Comparison of ENCODE assay signal across 15 cellular contexts in the genomic region with DNA sequence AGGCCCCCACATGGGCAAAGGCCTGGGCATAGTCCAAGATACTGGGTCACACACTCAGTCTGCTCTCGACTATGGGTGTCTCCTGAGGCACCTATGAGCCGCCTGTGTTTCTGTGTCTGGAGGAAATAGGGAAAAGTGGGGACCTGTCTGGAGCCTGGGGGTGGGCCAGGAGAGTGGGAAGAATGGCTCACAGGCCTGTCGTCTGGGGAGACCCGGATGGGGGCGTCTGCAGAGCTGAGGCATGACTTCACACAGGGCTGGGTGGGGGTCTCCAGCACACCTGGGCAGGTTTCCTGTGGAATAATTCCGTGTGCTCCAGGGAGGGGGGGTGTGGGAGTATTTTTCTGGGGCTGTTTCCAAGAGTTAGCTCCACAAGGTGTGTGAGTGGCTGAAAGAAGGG. TPM values are rescaled to one million over a fixed set of nuclear protein-coding genes. Genes with fewer than 3 reads are reported as not detected.
"Had no signal": no experiment of that assay in that cellular context is flagged by ENCODE, and none has a peak within 500 bp of the region (broad histone marks: within the 10 kb centered on the region; RNA-seq: fewer than 3 reads in every experiment).

No MANE protein-coding gene starts in this region.

- DNase-seq: activated B cell treated with CpG ODN at 0.5 μM for 24 hours had no signal

- H3K36me3 Mint-ChIP-seq: activated CD4-positive, alpha-beta memory T cell treated with anti-CD3 and anti-CD28 coated beads for 36 hours; activated CD8-positive, alpha-beta memory T cell treated with anti-CD3 and anti-CD28 coated beads, Interleukin-2, amount 10 ng/mL, durations not matched to agents 7 days and 5 days; activated naive CD8-positive, alpha-beta T cell treated with anti-CD3 and anti-CD28 coated beads, Interleukin-2, amount 10 ng/mL, durations not matched to agents 7 days and 5 days; naive thymus-derived CD4-positive, alpha-beta T cell; stimulated activated memory B cell treated with anti-CD40 and anti-IgM and Interleukin-4, amounts not matched to agents 10 μg/mL and 1 μg/mL and 100 μg/mL, for 72 hours; T-cell had no signal

- H3K27ac ChIP-seq: coronary artery, heart left ventricle, left ventricle myocardium inferior, thyroid gland, uterus had no signal

- H3K27me3 ChIP-seq: thyroid gland had no signal

- H3K9me3 ChIP-seq: gastroesophageal sphincter, heart left ventricle, left ventricle myocardium inferior, sigmoid colon, thyroid gland, uterus had no signal

- H3K4me3 Mint-ChIP-seq: activated CD4-positive, alpha-beta memory T cell treated with anti-CD3 and anti-CD28 coated beads for 36 hours; activated CD8-positive, alpha-beta memory T cell treated with anti-CD3 and anti-CD28 coated beads, Interleukin-2, amount 10 ng/mL, durations not matched to agents 7 days and 5 days; activated naive CD8-positive, alpha-beta T cell treated with anti-CD3 and anti-CD28 coated beads, Interleukin-2, amount 10 ng/mL, durations not matched to agents 7 days and 5 days; activated T-helper 17 cell treated with anti-CD3 and anti-CD28 coated beads, Interleukin-2, amount 50 U/mL, for 72 hours; stimulated activated memory B cell treated with anti-CD40 and anti-IgM and Interleukin-4, amounts not matched to agents 10 μg/mL and 1 μg/mL and 100 μg/mL, for 72 hours had no signal

- H3K9me3 Mint-ChIP-seq: activated B cell treated with CpG ODN at 0.5 μM for 24 hours; activated CD4-positive, alpha-beta memory T cell treated with anti-CD3 and anti-CD28 coated beads for 36 hours; activated naive CD8-positive, alpha-beta T cell treated with anti-CD3 and anti-CD28 coated beads, Interleukin-2, amount 10 ng/mL, durations not matched to agents 7 days and 5 days; activated T-helper 17 cell treated with anti-CD3 and anti-CD28 coated beads, Interleukin-2, amount 50 U/mL, for 72 hours; naive thymus-derived CD4-positive, alpha-beta T cell; stimulated activated memory B cell treated with anti-CD40 and anti-IgM and Interleukin-4, amounts not matched to agents 10 μg/mL and 1 μg/mL and 100 μg/mL, for 72 hours; T-cell had no signal

- H3K27ac Mint-ChIP-seq: activated B cell treated with CpG ODN at 0.5 μM for 24 hours; activated CD4-positive, alpha-beta memory T cell treated with anti-CD3 and anti-CD28 coated beads for 36 hours; activated CD8-positive, alpha-beta memory T cell treated with anti-CD3 and anti-CD28 coated beads, Interleukin-2, amount 10 ng/mL, durations not matched to agents 7 days and 5 days; activated naive CD8-positive, alpha-beta T cell treated with anti-CD3 and anti-CD28 coated beads, Interleukin-2, amount 10 ng/mL, durations not matched to agents 7 days and 5 days; activated T-helper 17 cell treated with anti-CD3 and anti-CD28 coated beads, Interleukin-2, amount 50 U/mL, for 72 hours; naive thymus-derived CD4-positive, alpha-beta T cell; stimulated activated memory B cell treated with anti-CD40 and anti-IgM and Interleukin-4, amounts not matched to agents 10 μg/mL and 1 μg/mL and 100 μg/mL, for 72 hours; T-cell had no signal

- H3K36me3 ChIP-seq: gastroesophageal sphincter, heart left ventricle, left ventricle myocardium inferior, sigmoid colon, thyroid gland, uterus had no signal

- H3K4me3 ChIP-seq: gastroesophageal sphincter, heart left ventricle, left ventricle myocardium inferior, sigmoid colon, thyroid gland, uterus had no signal

RNA-seq across cellular contexts. Expression of a gene that starts 2.5 kb away (rescaled TPM):
- polyA plus RNA-seq: naive thymus-derived CD4-positive, alpha-beta T cell had no signal
